Comparison of ENCODE assay signal across 11 cellular contexts in the genomic region with DNA sequence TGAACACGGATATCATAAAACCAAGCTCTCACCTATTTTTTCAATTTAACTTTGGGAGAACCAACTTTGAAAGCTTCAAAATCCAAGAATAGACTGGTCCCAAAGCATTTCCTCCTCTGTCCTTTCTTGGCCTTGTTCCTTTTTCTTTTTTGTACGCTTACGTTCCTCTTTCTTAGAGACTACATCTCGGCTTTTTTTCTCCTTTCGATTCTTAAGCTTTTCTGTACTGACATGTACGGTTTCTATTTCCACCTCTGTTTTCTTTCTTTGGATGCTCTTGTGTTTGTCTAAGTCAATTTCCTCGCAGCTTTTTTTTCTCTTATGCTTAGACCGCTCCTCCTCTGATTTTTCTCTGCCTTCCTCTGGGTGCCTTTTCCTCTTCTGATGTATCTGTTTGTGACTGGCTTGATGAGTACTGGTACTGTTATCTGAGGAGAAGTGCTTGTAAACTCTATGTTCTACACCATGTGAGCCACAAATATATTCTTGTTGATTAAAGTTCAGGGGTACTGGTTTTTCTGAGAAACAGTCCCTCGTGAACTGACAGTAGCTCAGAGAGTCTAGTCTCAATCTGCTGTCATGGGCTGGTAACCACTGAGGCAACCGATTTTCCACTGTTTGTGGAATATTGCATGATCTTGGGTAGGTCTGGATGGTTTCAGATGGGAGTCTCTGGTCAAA. TPM values are rescaled to one million over a fixed set of nuclear protein-coding genes. Genes with fewer than 3 reads are reported as not detected.
DNase-seq lines count a peak whose midpoint lies in the region; ATAC-seq and TF ChIP-seq lines count a peak whose summit lies in the region.
"Had no signal": no experiment of that assay in that cellular context is flagged by ENCODE, and none has a peak within 500 bp of the region (broad histone marks: within the 10 kb centered on the region; RNA-seq: fewer than 3 reads in every experiment).

No MANE protein-coding gene starts in this region.

- H3K27ac ChIP-seq in esophagus squamous epithelium, result no peak overlapping the region
- peak overlapping the region in 1 of 4 donors; percentile 32 for H3K27ac ChIP-seq in upper lobe of left lung

- CTCF ChIA-PET in activated CD4-positive, alpha-beta memory T cell treated with anti-CD3 and anti-CD28 coated beads for 36 hours (lab: Charles Lee), result no interaction called here

- no peaks in the 10 kb centered on the region for H3K27me3 Mint-ChIP-seq in activated CD4-positive, alpha-beta T cell treated with anti-CD3 and anti-CD28 coated beads, Interleukin-2, amount 10 ng/mL, durations not matched to agents 24 days and 14 days
- no peaks in the 10 kb centered on the region for H3K27me3 Mint-ChIP-seq in activated CD4-positive, alpha-beta memory T cell treated with anti-CD3 and anti-CD28 coated beads for 36 hours

- H3K36me3 ChIP-seq in esophagus squamous epithelium, result peaks cover 0 to 66% (median 4%) of the 10 kb centered on the region in 3 donors
- H3K36me3 ChIP-seq in upper lobe of left lung, result peaks cover 5 to 58% (median 19%) of the 10 kb centered on the region in 4 donors

- ATAC-seq in HG03135 (IDR thresholded peaks at IDR 0.05; ENCODE audit: unreplicated experiment), result peak; percentile 61
- ATAC-seq in upper lobe of left lung (ENCODE audit: low FRiP score in 2 of 2), result no peak
- no peak for ATAC-seq in GM21576 (IDR thresholded peaks at IDR 0.05; ENCODE audit: unreplicated experiment)

- H3K9me3 ChIP-seq in esophagus squamous epithelium (no peaks in the 10 kb centered on the region), upper lobe of left lung (no peaks in the 10 kb centered on the region)

- H3K4me3 ChIP-seq in esophagus squamous epithelium (no peak overlapping the region), upper lobe of left lung (no peak overlapping the region)

- H3K4me1 ChIP-seq in esophagus squamous epithelium (no peaks in the 10 kb centered on the region), upper lobe of left lung (no peaks in the 10 kb centered on the region)

- H3K36me3 Mint-ChIP-seq in activated CD4-positive, alpha-beta T cell treated with anti-CD3 and anti-CD28 coated beads, Interleukin-2, amount 10 ng/mL, durations not matched to agents 24 days and 14 days (ENCODE audit: low read depth), result peaks cover 41% of the 10 kb centered on the region
- H3K36me3 Mint-ChIP-seq in activated CD4-positive, alpha-beta memory T cell treated with anti-CD3 and anti-CD28 coated beads for 36 hours, result peaks cover 20% of the 10 kb centered on the region

- DNase-seq in activated CD4-positive, alpha-beta T cell treated with anti-CD3 and anti-CD28 coated beads, Interleukin-2, amount 10 ng/mL, durations not matched to agents 24 days and 14 days, result peak; percentile 47
- no peak for DNase-seq in activated CD4-positive, alpha-beta T cell treated with anti-CD3 and anti-CD28 coated beads for 48 hours
- DNase-seq in activated CD4-positive, alpha-beta memory T cell treated with anti-CD3 and anti-CD28 coated beads for 36 hours, result no peak
- DNase-seq in pons (ENCODE audit: low spot score) (peak; percentile 73), esophagus squamous epithelium (lab: John Stamatoyannopoulos, UW) (no peak), upper lobe of left lung (no peak)
- DNase-seq: HCEC 1CT, NCI-H1436 treated with DMSO at 0.1 percent for 48 hours had no signal

- 76 to 88% methylated on average over 10 of the region's 10 CpGs for WGBS in esophagus squamous epithelium, 2 donors
- 82 to 86% methylated on average over 10 of the region's 10 CpGs for WGBS in upper lobe of left lung, 2 donors

- TF ChIP-seq POLR2A in esophagus squamous epithelium (IDR thresholded peaks at IDR 0.05) (no peak), upper lobe of left lung (IDR thresholded peaks at IDR 0.05) (no peak)

- intact Hi-C loops in activated CD4-positive, alpha-beta T cell treated with anti-CD3 and anti-CD28 coated beads, Interleukin-2, amount 10 ng/mL, durations not matched to agents 24 days and 14 days (cut with micrococcal nuclease), result no loop called here
- intact Hi-C loops in activated CD4-positive, alpha-beta memory T cell treated with anti-CD3 and anti-CD28 coated beads for 36 hours (cut with micrococcal nuclease), result no loop called here
- intact Hi-C loops in esophagus squamous epithelium (cut with DNase I), result no loop called here

- H3K4me3 Mint-ChIP-seq in activated CD4-positive, alpha-beta T cell treated with anti-CD3 and anti-CD28 coated beads, Interleukin-2, amount 10 ng/mL, durations not matched to agents 24 days and 14 days, result peak overlapping the region; percentile 74
- no peak overlapping the region for H3K4me3 Mint-ChIP-seq in activated CD4-positive, alpha-beta memory T cell treated with anti-CD3 and anti-CD28 coated beads for 36 hours
- H3K4me3 Mint-ChIP-seq: neural crest cell had no signal

- POLR2A ChIA-PET in activated CD4-positive, alpha-beta memory T cell treated with anti-CD3 and anti-CD28 coated beads for 36 hours (lab: Charles Lee), result no interaction called here

- TF ChIP-seq CTCF in esophagus squamous epithelium (IDR thresholded peaks at IDR 0.05) (no peak), upper lobe of left lung (IDR thresholded peaks at IDR 0.05) (no peak)

- TF ChIP-seq EP300 in upper lobe of left lung (IDR thresholded peaks at IDR 0.05), result no peak

- H3K9me3 Mint-ChIP-seq in activated CD4-positive, alpha-beta T cell treated with anti-CD3 and anti-CD28 coated beads, Interleukin-2, amount 10 ng/mL, durations not matched to agents 24 days and 14 days, result no peaks in the 10 kb centered on the region
- no peaks in the 10 kb centered on the region for H3K9me3 Mint-ChIP-seq in activated CD4-positive, alpha-beta memory T cell treated with anti-CD3 and anti-CD28 coated beads for 36 hours
- H3K9me3 Mint-ChIP-seq: neural crest cell had no signal

- peaks cover 18% of the 10 kb centered on the region for H3K4me1 Mint-ChIP-seq in activated CD4-positive, alpha-beta T cell treated with anti-CD3 and anti-CD28 coated beads, Interleukin-2, amount 10 ng/mL, durations not matched to agents 24 days and 14 days
- peaks cover 2% of the 10 kb centered on the region for H3K4me1 Mint-ChIP-seq in activated CD4-positive, alpha-beta memory T cell treated with anti-CD3 and anti-CD28 coated beads for 36 hours (ENCODE audit: low read depth)

- peak overlapping the region; percentile 87 for H3K27ac Mint-ChIP-seq in activated CD4-positive, alpha-beta T cell treated with anti-CD3 and anti-CD28 coated beads, Interleukin-2, amount 10 ng/mL, durations not matched to agents 24 days and 14 days
- H3K27ac Mint-ChIP-seq in activated CD4-positive, alpha-beta memory T cell treated with anti-CD3 and anti-CD28 coated beads for 36 hours, result peak overlapping the region; percentile 1

- H3K27me3 ChIP-seq in esophagus squamous epithelium (no peaks in the 10 kb centered on the region), upper lobe of left lung (no peaks in the 10 kb centered on the region)

RNA-seq across cellular contexts. Expression of a gene that starts 11.5 kb away (rescaled TPM):
- 34.0 and 34.9 TPM in 2 replicates for total RNA-seq in activated CD4-positive, alpha-beta T cell treated with anti-CD3 and anti-CD28 coated beads, Interleukin-2, amount 10 ng/mL, durations not matched to agents 24 days and 14 days
- total RNA-seq in activated CD4-positive, alpha-beta memory T cell treated with anti-CD3 and anti-CD28 coated beads for 36 hours, result 10 to 100 TPM; 14.4 to 25.7 TPM
- total RNA-seq in esophagus squamous epithelium (not detected), upper lobe of left lung (not detected)

RNA-seq across cellular contexts. Expression of a gene that starts 27.7 kb away (rescaled TPM):
- total RNA-seq in activated CD4-positive, alpha-beta T cell treated with anti-CD3 and anti-CD28 coated beads, Interleukin-2, amount 10 ng/mL, durations not matched to agents 24 days and 14 days, result 16.5 and 16.9 TPM in 2 replicates
- total RNA-seq in activated CD4-positive, alpha-beta memory T cell treated with anti-CD3 and anti-CD28 coated beads for 36 hours, result 10 to 100 TPM; 10.6 to 11.0 TPM
- total RNA-seq in esophagus squamous epithelium (10 to 100 TPM; 11.7 to 28.4 (median 20.1) TPM), upper lobe of left lung (10 to 100 TPM in 5 of 6 donors, 1 to 10 TPM in 1; 7.4 to 36.7 (median 18.3) TPM)

RNA-seq across cellular contexts. Expression of a gene that starts 39.8 kb away (rescaled TPM):
- not detected in 2 replicates for total RNA-seq in activated CD4-positive, alpha-beta T cell treated with anti-CD3 and anti-CD28 coated beads, Interleukin-2, amount 10 ng/mL, durations not matched to agents 24 days and 14 days
- not detected for total RNA-seq in activated CD4-positive, alpha-beta memory T cell treated with anti-CD3 and anti-CD28 coated beads for 36 hours
- total RNA-seq in esophagus squamous epithelium (under 1 TPM in 1 of 4 donors, not detected in 3; 0.27 TPM), upper lobe of left lung (not detected)
- total RNA-seq: neural crest cell had no signal

Comparison
In these comparisons a context has a peak if more than half of its experiments do, and no peak if none do; other contexts are left out.
1. DNase-seq: peak in activated CD4-positive, alpha-beta T cell treated with anti-CD3 and anti-CD28 coated beads, Interleukin-2, amount 10 ng/mL, durations not matched to agents 24 days and 14 days (single experiment) and pons (single experiment); none in activated CD4-positive, alpha-beta T cell treated with anti-CD3 and anti-CD28 coated beads for 48 hours (single experiment), activated CD4-positive, alpha-beta memory T cell treated with anti-CD3 and anti-CD28 coated beads for 36 hours (single experiment), esophagus squamous epithelium (single experiment) and upper lobe of left lung (0 of 2).
2. RNA of a gene that starts 11.5 kb away (total RNA-seq): 34.0 to 34.9 TPM in activated CD4-positive, alpha-beta T cell treated with anti-CD3 and anti-CD28 coated beads, Interleukin-2, amount 10 ng/mL, durations not matched to agents 24 days and 14 days and 14.4 to 25.7 TPM in activated CD4-positive, alpha-beta memory T cell treated with anti-CD3 and anti-CD28 coated beads for 36 hours; not detected in esophagus squamous epithelium and not detected in upper lobe of left lung; every median in the first group is over 4 times any median in the second.